10 cellular contexts compared by ENCODE assay signal in genomic region chr15:63166219-63166618, GRCh38. TPM values are rescaled to one million over a fixed set of nuclear protein-coding genes. Genes with fewer than 3 reads are reported as not detected.
A peak's percentile ranks its signal among the peaks of the same experiment; 100 is the strongest.
DNase-seq lines count a peak whose midpoint lies in the region; ATAC-seq, FAIRE-seq and TF ChIP-seq lines count a peak whose summit lies in the region.
"Had no signal": no experiment of that assay in that cellular context is flagged by ENCODE, and none has a peak within 500 bp of the region (broad histone marks: within the 10 kb centered on the region; RNA-seq: fewer than 3 reads in every experiment).

No MANE protein-coding gene starts in this region.

- H3K9me3 Mint-ChIP-seq in natural killer cell = no peaks in the 10 kb centered on the region
- H3K9me3 Mint-ChIP-seq in natural killer cell treated with Interleukin-12 subunit alpha and Interleukin-12 subunit beta and Interleukin-15 and Interleukin-18, amount 100 ng/mL, for 72 hours = no peaks in the 10 kb centered on the region
- H3K9me3 Mint-ChIP-seq in effector memory CD8-positive, alpha-beta T cell = no peaks in the 10 kb centered on the region

- DNase-seq in natural killer cell (no peak), NOMO-1 treated with DMSO at 0.1 percent for 48 hours (lab: John Stamatoyannopoulos, UW; ENCODE audit: unreplicated experiment) (peak; percentile 29), foreskin fibroblast (no peak), D721Med (ENCODE audit: insufficient read length, low spot score) (no peak)
- DNase-seq in natural killer cell treated with Interleukin-12 subunit alpha and Interleukin-12 subunit beta and Interleukin-15 and Interleukin-18, amount 100 ng/mL, for 72 hours (ENCODE audit: low spot score) = no peak
- DNase-seq in effector memory CD8-positive, alpha-beta T cell = no peak
- DNase-seq: glutamatergic neuron, T1000 had no signal

- no peak overlapping the region for H3K4me3 Mint-ChIP-seq in natural killer cell
- H3K4me3 Mint-ChIP-seq in natural killer cell treated with Interleukin-12 subunit alpha and Interleukin-12 subunit beta and Interleukin-15 and Interleukin-18, amount 100 ng/mL, for 72 hours = no peak overlapping the region
- H3K4me3 Mint-ChIP-seq in effector memory CD8-positive, alpha-beta T cell = no peak overlapping the region

- ATAC-seq in natural killer cell (peak; percentile 43 to 63 (median 60)), GM21447 (IDR thresholded peaks at IDR 0.05; ENCODE audit: unreplicated experiment) (no peak), GM21529 (IDR thresholded peaks at IDR 0.05; ENCODE audit: unreplicated experiment) (no peak)
- ATAC-seq in natural killer cell treated with Interleukin-12 subunit alpha and Interleukin-12 subunit beta and Interleukin-15 and Interleukin-18, amount 100 ng/mL, for 72 hours = no peak
- ATAC-seq in effector memory CD8-positive, alpha-beta T cell (replicated peaks) = peak; percentile 51

- no peak for TF ChIP-seq CTCF in natural killer cell (IDR thresholded peaks at IDR 0.05)
- TF ChIP-seq CTCF in foreskin fibroblast (IDR thresholded peaks at IDR 0.05; ENCODE audit: low read depth, low read length) = no peak
- no peak for TF ChIP-seq CTCF in D721Med (IDR thresholded peaks at IDR 0.05; ENCODE audit: insufficient read depth, missing control alignments)

- no peaks in the 10 kb centered on the region for H3K36me3 Mint-ChIP-seq in natural killer cell
- no peaks in the 10 kb centered on the region for H3K36me3 Mint-ChIP-seq in natural killer cell treated with Interleukin-12 subunit alpha and Interleukin-12 subunit beta and Interleukin-15 and Interleukin-18, amount 100 ng/mL, for 72 hours
- no peaks in the 10 kb centered on the region for H3K36me3 Mint-ChIP-seq in effector memory CD8-positive, alpha-beta T cell (ENCODE audit: insufficient read depth)

- H3K4me3 ChIP-seq in foreskin fibroblast (ENCODE audit: low read depth in 1 of 2, low read length in 2 of 2) = no peak overlapping the region

- peaks cover 0 to 5% of the 10 kb centered on the region in 2 donors for H3K4me1 Mint-ChIP-seq in natural killer cell
- H3K4me1 Mint-ChIP-seq in natural killer cell treated with Interleukin-12 subunit alpha and Interleukin-12 subunit beta and Interleukin-15 and Interleukin-18, amount 100 ng/mL, for 72 hours (ENCODE audit: low read depth in 2 of 2) = peaks cover 5% of the 10 kb centered on the region in 2 donors
- peaks cover 0 to 6% of the 10 kb centered on the region in 2 donors for H3K4me1 Mint-ChIP-seq in effector memory CD8-positive, alpha-beta T cell (ENCODE audit: low read depth in 2 of 2)

- H3K27me3 Mint-ChIP-seq in natural killer cell (ENCODE audit: low read depth in 2 of 2) = no peaks in the 10 kb centered on the region
- H3K27me3 Mint-ChIP-seq in natural killer cell treated with Interleukin-12 subunit alpha and Interleukin-12 subunit beta and Interleukin-15 and Interleukin-18, amount 100 ng/mL, for 72 hours = no peaks in the 10 kb centered on the region
- no peaks in the 10 kb centered on the region for H3K27me3 Mint-ChIP-seq in effector memory CD8-positive, alpha-beta T cell

- no peak for FAIRE-seq in D721Med (lab: Jason Lieb, UNC)

- intact Hi-C loops in natural killer cell (cut with micrococcal nuclease) = loop anchor here (5.0 kb wide), 1 partner anchor 236 kb away; no protein-coding TSS in a partner anchor

- no peak overlapping the region for H3K27ac Mint-ChIP-seq in natural killer cell
- no peak overlapping the region for H3K27ac Mint-ChIP-seq in natural killer cell treated with Interleukin-12 subunit alpha and Interleukin-12 subunit beta and Interleukin-15 and Interleukin-18, amount 100 ng/mL, for 72 hours
- no peak overlapping the region for H3K27ac Mint-ChIP-seq in effector memory CD8-positive, alpha-beta T cell

RNA-seq across cellular contexts. Expression of gene RPS27L, which starts 8.9 kb away (rescaled TPM):
- total RNA-seq in natural killer cell = 10 to 100 TPM; 50.4 to 63.3 (median 52.2) TPM
- total RNA-seq in natural killer cell treated with Interleukin-12 subunit alpha and Interleukin-12 subunit beta and Interleukin-15 and Interleukin-18, amount 100 ng/mL, for 72 hours = 100 to 1,000 TPM in 1 of 2 donors, 10 to 100 TPM in 1; 41.6 to 112 TPM

RNA-seq across cellular contexts. Expression of gene RAB8B, which starts 23.2 kb away (rescaled TPM):
- 100 to 1,000 TPM; 128 to 155 (median 137) TPM for total RNA-seq in natural killer cell
- total RNA-seq in natural killer cell treated with Interleukin-12 subunit alpha and Interleukin-12 subunit beta and Interleukin-15 and Interleukin-18, amount 100 ng/mL, for 72 hours = 100 to 1,000 TPM in 1 of 2 donors, 10 to 100 TPM in 1; 49.1 to 113 TPM

RNA-seq across cellular contexts. Expression of gene LACTB, which starts 44.6 kb away (rescaled TPM):
- total RNA-seq in natural killer cell = 10 to 100 TPM; 17.1 to 29.1 (median 26.4) TPM
- total RNA-seq in natural killer cell treated with Interleukin-12 subunit alpha and Interleukin-12 subunit beta and Interleukin-15 and Interleukin-18, amount 100 ng/mL, for 72 hours = 10 to 100 TPM; 16.7 to 43.6 TPM

Comparison
In these comparisons a context has a peak if more than half of its experiments do, and no peak if none do; other contexts are left out.
1. ATAC-seq: peak in natural killer cell (3 of 3) and effector memory CD8-positive, alpha-beta T cell (single experiment); none in natural killer cell treated with Interleukin-12 subunit alpha and Interleukin-12 subunit beta and Interleukin-15 and Interleukin-18, amount 100 ng/mL, for 72 hours (0 of 2), GM21447 (single experiment) and GM21529 (single experiment).